In the genomic region with DNA sequence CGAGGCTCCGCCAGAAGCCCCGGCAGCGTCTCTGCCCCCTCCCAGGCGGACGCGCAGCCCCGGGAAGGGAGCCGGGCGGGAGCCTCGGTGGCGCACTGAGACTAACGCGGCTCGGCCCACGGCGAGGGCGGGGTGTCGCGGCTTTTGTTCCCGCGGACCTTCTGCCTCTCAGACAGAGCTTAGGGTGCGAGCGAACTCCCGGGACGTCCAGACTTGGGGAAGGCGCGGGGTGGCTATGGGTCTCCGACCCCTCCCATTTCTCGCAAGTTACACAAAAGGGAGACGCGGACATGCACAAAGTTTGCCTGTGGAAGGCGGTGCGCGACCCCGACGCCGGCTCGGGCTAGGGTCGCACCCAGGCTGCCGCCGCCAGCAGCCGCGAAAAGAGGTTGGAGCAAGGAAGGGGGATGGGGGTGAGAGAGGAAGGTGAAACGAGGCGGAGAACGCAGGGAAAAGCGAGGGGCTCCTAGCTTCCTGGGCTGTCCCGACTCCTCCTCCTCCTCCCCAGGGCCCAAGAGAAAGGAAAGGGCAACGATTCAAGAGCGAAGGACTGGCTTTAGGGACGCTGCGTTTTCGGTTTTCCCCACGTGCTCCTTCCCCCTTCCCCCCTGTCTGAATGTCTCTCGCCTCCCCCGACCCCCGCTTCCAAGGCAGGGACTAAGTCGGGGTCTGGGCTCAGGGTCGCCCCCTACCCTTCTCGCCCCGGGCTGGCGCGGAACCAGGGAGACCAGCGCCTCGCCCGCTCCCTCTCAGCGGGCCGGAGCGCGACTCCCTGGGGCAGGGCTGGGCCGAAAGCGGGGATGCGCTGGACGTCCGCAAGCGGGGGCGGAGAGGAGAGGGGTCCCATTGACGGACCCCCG, we compare ENCODE assay signal across 8 cellular contexts. TPM values are rescaled to one million over a fixed set of nuclear protein-coding genes. Genes with fewer than 3 reads are reported as not detected.
A peak's percentile ranks its signal among the peaks of the same experiment; 100 is the strongest.
DNase-seq lines count a peak whose midpoint lies in the region; ATAC-seq and TF ChIP-seq lines count a peak whose summit lies in the region.

No MANE protein-coding gene starts in this region.

- TF ChIP-seq POLR2A in testis (IDR thresholded peaks at IDR 0.05) = no peak

- ATAC-seq in HG03575 (IDR thresholded peaks at IDR 0.05; ENCODE audit: extremely low read depth, insufficient number of reproducible peaks, low FRiP score, unreplicated experiment) = peak; percentile 10
- ATAC-seq in natural killer cell treated with Interleukin-12 subunit alpha and Interleukin-12 subunit beta and Interleukin-15 and Interleukin-18, amount 100 ng/mL, for 72 hours = peak; percentile 41 to 58

- H3K27me3 ChIP-seq in CD8-positive, alpha-beta memory T cell (ENCODE audit: insufficient read depth, low read length, poor library complexity, severe bottlenecking) = no peaks in the 10 kb centered on the region
- H3K27me3 ChIP-seq in NT2/D1 (ENCODE audit: insufficient read depth, insufficient read length) (peaks cover 10% of the 10 kb centered on the region), testis (no peaks in the 10 kb centered on the region)

- no peaks in the 10 kb centered on the region for H3K9me3 ChIP-seq in CD8-positive, alpha-beta memory T cell (ENCODE audit: low read length)
- H3K9me3 ChIP-seq in NT2/D1 (ENCODE audit: insufficient read depth, low read length) (no peaks in the 10 kb centered on the region), testis (no peaks in the 10 kb centered on the region)

- intact Hi-C loops in testis (cut with DNase I; ENCODE audit: low total_unique reads) = loop anchor here (10.0 kb wide), 1 partner anchor 285 kb away; no protein-coding TSS in a partner anchor

- peaks cover 12 to 23% (median 19%) of the 10 kb centered on the region in 3 donors for H3K4me1 Mint-ChIP-seq in CD8-positive, alpha-beta memory T cell
- H3K4me1 Mint-ChIP-seq in natural killer cell treated with Interleukin-12 subunit alpha and Interleukin-12 subunit beta and Interleukin-15 and Interleukin-18, amount 100 ng/mL, for 72 hours (ENCODE audit: low read depth in 2 of 2) = peaks cover 17 to 20% of the 10 kb centered on the region in 2 donors

- H3K27me3 Mint-ChIP-seq in CD8-positive, alpha-beta memory T cell = peaks cover 17 to 48% of the 10 kb centered on the region in 2 donors
- H3K27me3 Mint-ChIP-seq in natural killer cell treated with Interleukin-12 subunit alpha and Interleukin-12 subunit beta and Interleukin-15 and Interleukin-18, amount 100 ng/mL, for 72 hours = peaks cover 27 to 60% of the 10 kb centered on the region in 2 donors

- TF ChIP-seq CTCF in GM20000 (IDR thresholded peaks at IDR 0.05; ENCODE audit: extremely low read depth, missing control alignments) = no peak
- TF ChIP-seq CTCF in foreskin fibroblast (IDR thresholded peaks at IDR 0.05; ENCODE audit: low read depth, low read length) = no peak
- no peak for TF ChIP-seq CTCF in testis (IDR thresholded peaks at IDR 0.05)

- DNase-seq in CD8-positive, alpha-beta memory T cell = peak in 1 of 5 donors; percentile 37
- DNase-seq in GM20000 (ENCODE audit: low spot score) = peak; percentile 57
- no peak for DNase-seq in NT2/D1 (ENCODE audit: low read depth, low spot score)
- DNase-seq in activated effector memory CD4-positive, alpha-beta T cell treated with Interleukin-2 at 50 U/mL for 16 hours = peak; percentile 19
- peak; percentile 43 to 75 for DNase-seq in foreskin fibroblast
- no peak for DNase-seq in natural killer cell treated with Interleukin-12 subunit alpha and Interleukin-12 subunit beta and Interleukin-15 and Interleukin-18, amount 100 ng/mL, for 72 hours (ENCODE audit: low spot score)
- DNase-seq in testis = peak; percentile 72

- WGBS in testis, 2 donors = 0% methylated on average over 20 to 70 of the region's 80 CpGs

- H3K9me3 Mint-ChIP-seq in CD8-positive, alpha-beta memory T cell = no peaks in the 10 kb centered on the region
- no peaks in the 10 kb centered on the region for H3K9me3 Mint-ChIP-seq in natural killer cell treated with Interleukin-12 subunit alpha and Interleukin-12 subunit beta and Interleukin-15 and Interleukin-18, amount 100 ng/mL, for 72 hours

- H3K27ac Mint-ChIP-seq in CD8-positive, alpha-beta memory T cell = peak overlapping the region in 3 of 8 donors; percentile 41 to 89 (median 43)
- H3K27ac Mint-ChIP-seq in natural killer cell treated with Interleukin-12 subunit alpha and Interleukin-12 subunit beta and Interleukin-15 and Interleukin-18, amount 100 ng/mL, for 72 hours = no peak overlapping the region

- H3K27ac ChIP-seq in CD8-positive, alpha-beta memory T cell (ENCODE audit: low read depth, low read length) = no peak overlapping the region
- peak overlapping the region; percentile 96 to 97 for H3K27ac ChIP-seq in testis

- POLR2A ChIA-PET in CD8-positive, alpha-beta memory T cell (lab: Charles Lee) = no interaction called here

- CTCF ChIA-PET in CD8-positive, alpha-beta memory T cell (lab: Charles Lee) = interaction anchor here (1.1 to 2.7 kb wide), 2 partner anchors 10 to 12 kb away, joined by 3 to 10 read pairs; no protein-coding TSS in a partner anchor

- peak overlapping the region; percentile 86 to 95 (median 92) for H3K4me3 Mint-ChIP-seq in CD8-positive, alpha-beta memory T cell
- peak overlapping the region; percentile 77 for H3K4me3 Mint-ChIP-seq in natural killer cell treated with Interleukin-12 subunit alpha and Interleukin-12 subunit beta and Interleukin-15 and Interleukin-18, amount 100 ng/mL, for 72 hours

- H3K4me1 ChIP-seq in CD8-positive, alpha-beta memory T cell (ENCODE audit: insufficient read depth, low read length) = peaks cover 10% of the 10 kb centered on the region
- peaks cover 3% of the 10 kb centered on the region for H3K4me1 ChIP-seq in NT2/D1 (ENCODE audit: insufficient read depth, insufficient read length)
- peaks cover 16% of the 10 kb centered on the region for H3K4me1 ChIP-seq in testis

- no peaks in the 10 kb centered on the region for H3K36me3 Mint-ChIP-seq in CD8-positive, alpha-beta memory T cell
- no peaks in the 10 kb centered on the region for H3K36me3 Mint-ChIP-seq in natural killer cell treated with Interleukin-12 subunit alpha and Interleukin-12 subunit beta and Interleukin-15 and Interleukin-18, amount 100 ng/mL, for 72 hours

- H3K4me3 ChIP-seq in CD8-positive, alpha-beta memory T cell (ENCODE audit: low read length) = peak overlapping the region; percentile 74
- H3K4me3 ChIP-seq in NT2/D1 (ENCODE audit: insufficient read length, low read depth) = peak overlapping the region; percentile 90
- peak overlapping the region; percentile 87 to 89 for H3K4me3 ChIP-seq in foreskin fibroblast (ENCODE audit: low read depth in 1 of 2, low read length in 2 of 2)
- H3K4me3 ChIP-seq in testis = peak overlapping the region; percentile 95 to 100

- H3K9ac ChIP-seq in NT2/D1 (ENCODE audit: insufficient read length, low read depth) = peak overlapping the region; percentile 98

- no peaks in the 10 kb centered on the region for H3K36me3 ChIP-seq in CD8-positive, alpha-beta memory T cell (ENCODE audit: insufficient read depth, low read length)
- H3K36me3 ChIP-seq in NT2/D1 (ENCODE audit: insufficient read depth, insufficient read length, low read length) = peaks cover 18% of the 10 kb centered on the region
- no peaks in the 10 kb centered on the region for H3K36me3 ChIP-seq in testis (ENCODE audit: low read depth, missing control alignments)

RNA-seq across cellular contexts. Expression of gene APP, which starts 0.7 kb away (rescaled TPM):
- total RNA-seq in CD8-positive, alpha-beta memory T cell = 10 to 100 TPM; 15.2 to 15.3 TPM
- 5.3 TPM for polyA plus RNA-seq in CD8-positive, alpha-beta memory T cell
- 1 to 10 TPM; 6.1 to 7.8 TPM for total RNA-seq in natural killer cell treated with Interleukin-12 subunit alpha and Interleukin-12 subunit beta and Interleukin-15 and Interleukin-18, amount 100 ng/mL, for 72 hours
- 100 to 1,000 TPM; 390 to 670 TPM for total RNA-seq in testis
- 409 TPM for polyA plus RNA-seq in testis (ENCODE audit: insufficient read depth, low read depth, low replicate concordance)

Comparison
In these comparisons a context has a peak if more than half of its experiments do, and no peak if none do; other contexts are left out.
1. DNase-seq: peak in GM20000 (single experiment), activated effector memory CD4-positive, alpha-beta T cell treated with Interleukin-2 at 50 U/mL for 16 hours (single experiment), foreskin fibroblast (2 of 2) and testis (single experiment); none in NT2/D1 (single experiment) and natural killer cell treated with Interleukin-12 subunit alpha and Interleukin-12 subunit beta and Interleukin-15 and Interleukin-18, amount 100 ng/mL, for 72 hours (single experiment).
2. RNA of gene APP, which starts 0.7 kb away (total RNA-seq): 390 to 670 TPM in testis; 15.2 to 15.3 TPM in CD8-positive, alpha-beta memory T cell and 6.1 to 7.8 TPM in natural killer cell treated with Interleukin-12 subunit alpha and Interleukin-12 subunit beta and Interleukin-15 and Interleukin-18, amount 100 ng/mL, for 72 hours; every median in the first group is over 10 times any median in the second.
3. Peak in every context shown above with its lines, with median percentiles within 50 percentile points of each other: H3K4me3 ChIP-seq.